ENCODE assay signal across 9 cellular contexts in the genomic region with DNA sequence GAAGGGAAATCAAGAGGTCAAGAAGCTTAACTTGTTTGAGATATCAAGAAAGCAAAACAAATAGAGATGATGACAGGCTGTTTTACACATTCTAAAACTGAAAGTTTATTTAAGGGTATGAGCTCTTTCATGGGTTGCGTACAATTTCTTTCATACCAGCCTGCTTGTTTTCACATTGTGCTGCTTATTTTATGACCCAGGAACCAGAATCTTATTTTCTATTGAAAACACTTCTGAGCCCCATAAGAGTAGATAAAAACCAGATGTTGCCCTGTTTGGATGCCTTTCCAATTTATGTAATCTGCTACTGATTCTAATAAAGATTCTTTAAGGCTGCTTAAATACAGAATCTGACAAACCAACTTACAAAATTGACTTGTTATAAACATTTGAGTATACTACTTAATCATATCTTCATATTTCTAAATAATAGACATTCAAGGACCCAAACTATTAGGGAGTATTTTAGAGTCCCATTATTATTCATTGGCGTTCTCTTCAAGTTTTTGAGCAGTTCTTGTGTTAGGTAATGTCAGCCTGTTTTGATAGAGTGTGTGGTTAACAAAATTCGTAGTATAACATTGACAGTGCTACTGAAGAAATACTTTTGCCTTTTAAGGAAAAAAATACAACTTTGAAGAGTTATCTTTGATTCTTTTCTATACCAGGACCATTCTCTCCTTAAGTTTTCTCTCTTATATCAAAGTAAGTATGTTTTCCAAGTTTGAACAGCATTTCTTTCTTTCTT.
DNase-seq lines count a peak whose midpoint lies in the region; ATAC-seq, FAIRE-seq and TF ChIP-seq lines count a peak whose summit lies in the region.
"Had no signal": no experiment of that assay in that cellular context is flagged by ENCODE, and none has a peak within 500 bp of the region (broad histone marks: within the 10 kb centered on the region; RNA-seq: fewer than 3 reads in every experiment).

No MANE protein-coding gene starts in this region.

- 38 to 44% (median 43%) methylated on average over 3 of the region's 3 CpGs for WGBS in stomach, 5 donors

- no peaks in the 10 kb centered on the region for H3K9me3 Mint-ChIP-seq in activated T-cell treated with anti-CD3 and anti-CD28 coated beads, Interleukin-2, amount 50 U/mL, for 24 hours

- DNase-seq in GM19239 (ENCODE audit: insufficient read length, low spot score) (no peak), fibroblast of gingiva (ENCODE audit: low read depth) (peak; percentile 77), stomach (no peak), NCI-H524 (lab: John Stamatoyannopoulos, UW) (no peak), HK-2 (ENCODE audit: unreplicated experiment) (no peak), NCI-H1092 treated with DMSO at 0.1 percent for 48 hours (lab: John Stamatoyannopoulos, UW) (no peak)
- no peak for DNase-seq in activated T-cell treated with anti-CD3 and anti-CD28 coated beads, Interleukin-2, amount 50 U/mL, for 24 hours
- DNase-seq: NCI-H1092 had no signal

- ATAC-seq in HG03095 (IDR thresholded peaks at IDR 0.05; ENCODE audit: unreplicated experiment), result peak; percentile 73

- peaks cover 7% of the 10 kb centered on the region for H3K4me1 Mint-ChIP-seq in activated T-cell treated with anti-CD3 and anti-CD28 coated beads, Interleukin-2, amount 50 U/mL, for 24 hours (ENCODE audit: low read depth)

- no peak overlapping the region for H3K27ac Mint-ChIP-seq in activated T-cell treated with anti-CD3 and anti-CD28 coated beads, Interleukin-2, amount 50 U/mL, for 24 hours

- TF ChIP-seq CTCF in stomach (IDR thresholded peaks at IDR 0.05), result no peak

- no peaks in the 10 kb centered on the region for H3K9me3 ChIP-seq in stomach

- TF ChIP-seq EP300 in stomach (IDR thresholded peaks at IDR 0.05), result no peak

- H3K27ac ChIP-seq in stomach, result peak overlapping the region in 4 of 5 donors; percentile 45 to 67 (median 50)

- peaks cover 27 to 93% (median 50%) of the 10 kb centered on the region in 4 donors for H3K4me1 ChIP-seq in stomach

- intact Hi-C loops in stomach (cut with DNase I; ENCODE audit: low total_unique reads), result no loop called here

- peaks cover 12% of the 10 kb centered on the region for H3K36me3 Mint-ChIP-seq in activated T-cell treated with anti-CD3 and anti-CD28 coated beads, Interleukin-2, amount 50 U/mL, for 24 hours (ENCODE audit: low read depth)

- H3K27me3 Mint-ChIP-seq in activated T-cell treated with anti-CD3 and anti-CD28 coated beads, Interleukin-2, amount 50 U/mL, for 24 hours, result no peaks in the 10 kb centered on the region

- H3K36me3 ChIP-seq in stomach, result peaks cover 0 to 4% (median 0%) of the 10 kb centered on the region in 4 donors

- no peaks in the 10 kb centered on the region for H3K27me3 ChIP-seq in stomach

- no peak for TF ChIP-seq POLR2A in stomach (IDR thresholded peaks at IDR 0.05)

- peak; percentile 73 for FAIRE-seq in GM19239 (lab: Jason Lieb, UNC)

- H3K4me3 ChIP-seq in stomach, result no peak overlapping the region

- no peak overlapping the region for H3K4me3 Mint-ChIP-seq in activated T-cell treated with anti-CD3 and anti-CD28 coated beads, Interleukin-2, amount 50 U/mL, for 24 hours
